ENCODE assay signal across 33 cellular contexts in genomic region chr1:46769028-46769740, GRCh38. TPM values are rescaled to one million over a fixed set of nuclear protein-coding genes. Genes with fewer than 3 reads are reported as not detected.
"Had no signal": no experiment of that assay in that cellular context is flagged by ENCODE, and none has a peak within 500 bp of the region (broad histone marks: within the 10 kb centered on the region; RNA-seq: fewer than 3 reads in every experiment).

No MANE protein-coding gene starts in this region.

- H3K27me3 ChIP-seq: gastrocnemius medialis, hepatocyte had no signal

- H3K27me3 Mint-ChIP-seq: progenitor cell of endocrine pancreas, type B pancreatic cell had no signal

- H3K27ac Mint-ChIP-seq: effector memory CD8-positive, alpha-beta T cell; mesothelial cell of epicardium; naive B cell; natural killer cell treated with Interleukin-12 subunit alpha and Interleukin-12 subunit beta and Interleukin-15 and Interleukin-18, amount 100 ng/mL, for 72 hours; progenitor cell of endocrine pancreas; stimulated activated effector memory CD8-positive, alpha-beta T cell treated with anti-CD3 and anti-CD28 coated beads, Interleukin-12 subunit alpha, Interleukin-12 subunit beta, amount 100 ng/mL, for 72 hours; type B pancreatic cell had no signal

- H3K4me3 Mint-ChIP-seq: effector memory CD8-positive, alpha-beta T cell; mesothelial cell of epicardium; naive B cell; natural killer cell treated with Interleukin-12 subunit alpha and Interleukin-12 subunit beta and Interleukin-15 and Interleukin-18, amount 100 ng/mL, for 72 hours; neural crest cell; stimulated activated effector memory CD8-positive, alpha-beta T cell treated with anti-CD3 and anti-CD28 coated beads, Interleukin-12 subunit alpha, Interleukin-12 subunit beta, amount 100 ng/mL, for 72 hours; type B pancreatic cell had no signal

- H3K4me1 ChIP-seq: gastrocnemius medialis, tibial artery, uterus had no signal

- ATAC-seq: effector memory CD8-positive, alpha-beta T cell; esophagus mucosa; gastrocnemius medialis; left colon; left ventricle myocardium superior; mucosa of descending colon; natural killer cell treated with Interleukin-12 subunit alpha and Interleukin-12 subunit beta and Interleukin-15 and Interleukin-18, amount 100 ng/mL, for 72 hours; sciatic nerve; stimulated activated effector memory CD8-positive, alpha-beta T cell treated with anti-CD3 and anti-CD28 coated beads, Interleukin-12 subunit alpha, Interleukin-12 subunit beta, amount 100 ng/mL, for 72 hours had no signal

- H3K4me1 Mint-ChIP-seq: mesothelial cell of epicardium, naive B cell, neural crest cell had no signal

- H3K27ac ChIP-seq: epithelial cell of prostate, gastrocnemius medialis, hepatocyte, neutrophil, stomach, tibial artery, uterus had no signal

- DNase-seq: cerebellar nuclear complex; cortex of kidney; effector memory CD8-positive, alpha-beta T cell; foreskin fibroblast; gastrocnemius medialis; head of caudate nucleus; kidney glomerular epithelial cell; left colon; left ventricle myocardium superior; mesenchymal stem cell; mucosa of descending colon; naive B cell; stimulated activated CD4-positive, alpha-beta T cell treated with anti-CD3 and anti-CD28 coated beads, Interleukin-2, amount 100 ng/mL, for 24 hours; stimulated activated CD4-positive, alpha-beta T cell treated with anti-CD3 and anti-CD28 coated beads, Interleukin-4, amount 100 ng/mL, for 24 hours; stimulated activated naive CD4-positive, alpha-beta T cell treated with Interleukin-2 at 50 U/mL for 16 hours; stomach; tibial artery; uterus had no signal

- FAIRE-seq: islet of Langerhans had no signal

- H3K36me3 Mint-ChIP-seq: stimulated activated effector memory CD8-positive, alpha-beta T cell treated with anti-CD3 and anti-CD28 coated beads, Interleukin-12 subunit alpha, Interleukin-12 subunit beta, amount 100 ng/mL, for 72 hours; type B pancreatic cell had no signal

- H3K4me3 ChIP-seq: gastrocnemius medialis, hepatocyte, mucosa of descending colon, stomach, tibial artery, uterus had no signal

- H3K36me3 ChIP-seq: gastrocnemius medialis, neutrophil, stomach, tibial artery, uterus had no signal

- H3K9me3 ChIP-seq: uterus had no signal

RNA-seq across cellular contexts. Expression of gene CYP4B1, which starts 29.7 kb away (rescaled TPM):
- total RNA-seq: dermis microvascular lymphatic vessel endothelial cell; glomerular endothelial cell; lung microvascular endothelial cell; natural killer cell treated with Interleukin-12 subunit alpha and Interleukin-12 subunit beta and Interleukin-15 and Interleukin-18, amount 100 ng/mL, for 72 hours; neural crest cell; progenitor cell of endocrine pancreas had no signal
